Comparison of ENCODE assay signal across 1 cellular context in the genomic region with DNA sequence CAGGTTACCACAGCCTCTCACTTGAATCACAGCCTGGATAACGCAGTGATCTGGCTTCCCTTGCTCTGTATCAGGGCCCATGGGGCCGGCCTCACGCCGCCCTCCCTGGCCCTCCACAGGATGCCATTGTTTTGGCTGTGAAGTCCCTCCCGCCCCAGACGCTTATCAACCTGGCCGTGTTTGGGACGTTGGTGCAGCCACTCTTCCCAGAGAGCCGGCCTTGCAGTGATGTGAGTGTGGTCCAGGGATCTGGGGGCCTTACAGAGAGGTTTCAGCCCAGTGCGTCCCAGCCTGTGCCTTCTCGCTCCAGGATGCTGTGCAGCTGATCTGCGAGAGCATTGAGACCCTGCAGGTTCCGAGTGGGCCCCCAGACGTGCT.
TF ChIP-seq lines count a peak whose summit lies in the region.

No MANE protein-coding gene starts in this region.

TF ChIP-seq in K562, 482 proteins besides CTCF, POLR2A, EP300 and RAD21:
- TF ChIP-seq TBL1XR1 (IDR thresholded peaks at IDR 0.05; ENCODE audit: low read length in 2 of 2), result no peak
- TF ChIP-seq, protein P1, sequence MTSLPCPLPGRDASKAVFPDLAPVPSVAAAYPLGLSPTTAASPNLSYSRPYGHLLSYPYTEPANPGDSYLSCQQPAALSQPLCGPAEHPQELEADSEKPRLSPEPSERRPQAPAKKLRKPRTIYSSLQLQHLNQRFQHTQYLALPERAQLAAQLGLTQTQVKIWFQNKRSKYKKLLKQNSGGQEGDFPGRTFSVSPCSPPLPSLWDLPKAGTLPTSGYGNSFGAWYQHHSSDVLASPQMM (CRISPR knock-in tag; IDR thresholded peaks at IDR 0.05), result no peak
- no peak for TF ChIP-seq HDAC3 (IDR thresholded peaks at IDR 0.05; ENCODE audit: borderline replicate concordance, partially characterized antibody)
- no peak for TF ChIP-seq CAMTA2 (CRISPR knock-in tag; conservative IDR thresholded peaks at IDR 0.05)
- no peak for TF ChIP-seq TAF1 (IDR thresholded peaks at IDR 0.05; ENCODE audit: control insufficient read depth, extremely low read depth, insufficient read depth, low read length, severe bottlenecking)
- no peak for TF ChIP-seq ESRRB (CRISPR knock-in tag; IDR thresholded peaks at IDR 0.05; ENCODE audit: borderline replicate concordance)
- TF ChIP-seq, protein P2, sequence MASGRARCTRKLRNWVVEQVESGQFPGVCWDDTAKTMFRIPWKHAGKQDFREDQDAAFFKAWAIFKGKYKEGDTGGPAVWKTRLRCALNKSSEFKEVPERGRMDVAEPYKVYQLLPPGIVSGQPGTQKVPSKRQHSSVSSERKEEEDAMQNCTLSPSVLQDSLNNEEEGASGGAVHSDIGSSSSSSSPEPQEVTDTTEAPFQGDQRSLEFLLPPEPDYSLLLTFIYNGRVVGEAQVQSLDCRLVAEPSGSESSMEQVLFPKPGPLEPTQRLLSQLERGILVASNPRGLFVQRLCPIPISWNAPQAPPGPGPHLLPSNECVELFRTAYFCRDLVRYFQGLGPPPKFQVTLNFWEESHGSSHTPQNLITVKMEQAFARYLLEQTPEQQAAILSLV (tag; IDR thresholded peaks at IDR 0.05), result no peak
- TF ChIP-seq PML (IDR thresholded peaks at IDR 0.05; ENCODE audit: low read length), result no peak
- TF ChIP-seq, protein P3, sequence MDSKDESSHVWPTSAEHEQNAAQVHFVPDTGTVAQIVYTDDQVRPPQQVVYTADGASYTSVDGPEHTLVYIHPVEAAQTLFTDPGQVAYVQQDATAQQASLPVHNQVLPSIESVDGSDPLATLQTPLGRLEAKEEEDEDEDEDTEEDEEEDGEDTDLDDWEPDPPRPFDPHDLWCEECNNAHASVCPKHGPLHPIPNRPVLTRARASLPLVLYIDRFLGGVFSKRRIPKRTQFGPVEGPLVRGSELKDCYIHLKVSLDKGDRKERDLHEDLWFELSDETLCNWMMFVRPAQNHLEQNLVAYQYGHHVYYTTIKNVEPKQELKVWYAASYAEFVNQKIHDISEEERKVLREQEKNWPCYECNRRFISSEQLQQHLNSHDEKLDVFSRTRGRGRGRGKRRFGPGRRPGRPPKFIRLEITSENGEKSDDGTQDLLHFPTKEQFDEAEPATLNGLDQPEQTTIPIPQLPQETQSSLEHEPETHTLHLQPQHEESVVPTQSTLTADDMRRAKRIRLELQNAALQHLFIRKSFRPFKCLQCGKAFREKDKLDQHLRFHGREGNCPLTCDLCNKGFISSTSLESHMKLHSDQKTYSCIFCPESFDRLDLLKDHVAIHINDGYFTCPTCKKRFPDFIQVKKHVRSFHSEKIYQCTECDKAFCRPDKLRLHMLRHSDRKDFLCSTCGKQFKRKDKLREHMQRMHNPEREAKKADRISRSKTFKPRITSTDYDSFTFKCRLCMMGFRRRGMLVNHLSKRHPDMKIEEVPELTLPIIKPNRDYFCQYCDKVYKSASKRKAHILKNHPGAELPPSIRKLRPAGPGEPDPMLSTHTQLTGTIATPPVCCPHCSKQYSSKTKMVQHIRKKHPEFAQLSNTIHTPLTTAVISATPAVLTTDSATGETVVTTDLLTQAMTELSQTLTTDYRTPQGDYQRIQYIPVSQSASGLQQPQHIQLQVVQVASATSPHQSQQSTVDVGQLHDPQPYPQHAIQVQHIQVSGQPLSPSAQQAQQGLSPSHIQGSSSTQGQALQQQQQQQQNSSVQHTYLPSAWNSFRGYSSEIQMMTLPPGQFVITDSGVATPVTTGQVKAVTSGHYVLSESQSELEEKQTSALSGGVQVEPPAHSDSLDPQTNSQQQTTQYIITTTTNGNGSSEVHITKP (IDR thresholded peaks at IDR 0.05; ENCODE audit: partially characterized antibody), result no peak
- TF ChIP-seq MYC (IDR thresholded peaks at IDR 0.05; ENCODE audit: low read depth, low read length), result no peak
- no peak for TF ChIP-seq MYC (CRISPR knock-in tag; IDR thresholded peaks at IDR 0.05; ENCODE audit: borderline replicate concordance, low read depth)
- TF ChIP-seq, protein P4, sequence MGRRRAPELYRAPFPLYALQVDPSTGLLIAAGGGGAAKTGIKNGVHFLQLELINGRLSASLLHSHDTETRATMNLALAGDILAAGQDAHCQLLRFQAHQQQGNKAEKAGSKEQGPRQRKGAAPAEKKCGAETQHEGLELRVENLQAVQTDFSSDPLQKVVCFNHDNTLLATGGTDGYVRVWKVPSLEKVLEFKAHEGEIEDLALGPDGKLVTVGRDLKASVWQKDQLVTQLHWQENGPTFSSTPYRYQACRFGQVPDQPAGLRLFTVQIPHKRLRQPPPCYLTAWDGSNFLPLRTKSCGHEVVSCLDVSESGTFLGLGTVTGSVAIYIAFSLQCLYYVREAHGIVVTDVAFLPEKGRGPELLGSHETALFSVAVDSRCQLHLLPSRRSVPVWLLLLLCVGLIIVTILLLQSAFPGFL (CRISPR knock-in tag; IDR thresholded peaks at IDR 0.05), result no peak
- no peak for TF ChIP-seq ZNF436 (CRISPR knock-in tag; IDR thresholded peaks at IDR 0.05)
- TF ChIP-seq RBM39 (optimal IDR thresholded peaks at IDR 0.05; ENCODE audit: low read depth, low read length), result no peak
- TF ChIP-seq, protein P5, sequence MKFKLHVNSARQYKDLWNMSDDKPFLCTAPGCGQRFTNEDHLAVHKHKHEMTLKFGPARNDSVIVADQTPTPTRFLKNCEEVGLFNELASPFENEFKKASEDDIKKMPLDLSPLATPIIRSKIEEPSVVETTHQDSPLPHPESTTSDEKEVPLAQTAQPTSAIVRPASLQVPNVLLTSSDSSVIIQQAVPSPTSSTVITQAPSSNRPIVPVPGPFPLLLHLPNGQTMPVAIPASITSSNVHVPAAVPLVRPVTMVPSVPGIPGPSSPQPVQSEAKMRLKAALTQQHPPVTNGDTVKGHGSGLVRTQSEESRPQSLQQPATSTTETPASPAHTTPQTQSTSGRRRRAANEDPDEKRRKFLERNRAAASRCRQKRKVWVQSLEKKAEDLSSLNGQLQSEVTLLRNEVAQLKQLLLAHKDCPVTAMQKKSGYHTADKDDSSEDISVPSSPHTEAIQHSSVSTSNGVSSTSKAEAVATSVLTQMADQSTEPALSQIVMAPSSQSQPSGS (CRISPR knock-in tag; IDR thresholded peaks at IDR 0.05), result no peak
- no peak for TF ChIP-seq E2F3 (CRISPR knock-in tag; IDR thresholded peaks at IDR 0.05)
- no peak for TF ChIP-seq KDM1A (IDR thresholded peaks at IDR 0.05)
- no peak for TF ChIP-seq RFX1 (IDR thresholded peaks at IDR 0.05)
- TF ChIP-seq, protein P6, sequence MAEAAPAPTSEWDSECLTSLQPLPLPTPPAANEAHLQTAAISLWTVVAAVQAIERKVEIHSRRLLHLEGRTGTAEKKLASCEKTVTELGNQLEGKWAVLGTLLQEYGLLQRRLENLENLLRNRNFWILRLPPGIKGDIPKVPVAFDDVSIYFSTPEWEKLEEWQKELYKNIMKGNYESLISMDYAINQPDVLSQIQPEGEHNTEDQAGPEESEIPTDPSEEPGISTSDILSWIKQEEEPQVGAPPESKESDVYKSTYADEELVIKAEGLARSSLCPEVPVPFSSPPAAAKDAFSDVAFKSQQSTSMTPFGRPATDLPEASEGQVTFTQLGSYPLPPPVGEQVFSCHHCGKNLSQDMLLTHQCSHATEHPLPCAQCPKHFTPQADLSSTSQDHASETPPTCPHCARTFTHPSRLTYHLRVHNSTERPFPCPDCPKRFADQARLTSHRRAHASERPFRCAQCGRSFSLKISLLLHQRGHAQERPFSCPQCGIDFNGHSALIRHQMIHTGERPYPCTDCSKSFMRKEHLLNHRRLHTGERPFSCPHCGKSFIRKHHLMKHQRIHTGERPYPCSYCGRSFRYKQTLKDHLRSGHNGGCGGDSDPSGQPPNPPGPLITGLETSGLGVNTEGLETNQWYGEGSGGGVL (CRISPR knock-in tag; IDR thresholded peaks at IDR 0.05), result no peak
- TF ChIP-seq, protein P7, sequence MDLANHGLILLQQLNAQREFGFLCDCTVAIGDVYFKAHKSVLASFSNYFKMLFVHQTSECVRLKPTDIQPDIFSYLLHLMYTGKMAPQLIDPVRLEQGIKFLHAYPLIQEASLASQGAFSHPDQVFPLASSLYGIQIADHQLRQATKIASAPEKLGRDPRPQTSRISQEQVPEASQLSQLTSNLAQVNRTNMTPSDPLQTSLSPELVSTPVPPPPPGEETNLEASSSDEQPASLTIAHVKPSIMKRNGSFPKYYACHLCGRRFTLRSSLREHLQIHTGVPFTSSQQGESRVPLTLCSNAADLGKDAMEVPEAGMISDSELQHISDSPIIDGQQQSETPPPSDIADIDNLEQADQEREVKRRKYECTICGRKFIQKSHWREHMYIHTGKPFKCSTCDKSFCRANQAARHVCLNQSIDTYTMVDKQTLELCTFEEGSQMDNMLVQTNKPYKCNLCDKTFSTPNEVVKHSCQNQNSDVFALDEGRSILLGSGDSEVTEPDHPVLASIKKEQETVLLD (IDR thresholded peaks at IDR 0.05), result no peak
- no peak for TF ChIP-seq MIER1 (IDR thresholded peaks at IDR 0.05; ENCODE audit: low read depth)
